Comparison of ENCODE assay signal across 17 cellular contexts in the genomic region with DNA sequence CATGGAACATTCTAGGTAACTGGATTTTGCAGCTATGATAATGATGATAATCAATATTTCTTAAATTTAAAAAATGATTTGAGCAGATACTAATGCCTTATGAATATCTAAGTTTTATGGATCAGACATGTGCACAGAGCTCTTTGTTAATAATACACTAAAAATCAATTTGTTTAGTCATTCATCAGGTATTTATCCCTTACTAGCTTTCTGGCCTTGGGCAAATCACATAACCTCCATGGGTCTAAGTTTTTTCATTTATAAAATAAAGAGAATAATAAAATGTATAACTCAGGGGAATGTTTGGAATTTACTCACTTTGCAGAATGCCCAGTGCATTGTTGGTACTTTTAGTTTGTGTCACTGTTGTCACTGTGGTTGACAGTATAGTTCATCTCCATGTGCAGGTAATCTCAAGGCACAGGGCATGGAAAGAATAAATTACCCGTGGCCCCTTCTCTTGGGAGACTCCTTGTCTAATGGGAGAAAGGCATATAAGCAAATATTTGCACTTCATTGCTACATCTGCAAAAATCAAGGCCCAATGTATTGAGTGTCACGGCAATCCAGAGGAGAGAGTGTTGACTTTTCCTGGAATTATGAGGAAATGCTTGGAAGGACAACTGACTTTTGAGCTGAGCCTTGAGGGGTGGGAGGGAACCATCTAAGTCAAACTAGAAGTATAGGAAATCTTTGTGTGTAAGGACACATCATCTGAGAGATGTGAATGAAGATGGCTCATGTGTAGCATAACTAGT.
DNase-seq lines count a peak whose midpoint lies in the region; ATAC-seq and TF ChIP-seq lines count a peak whose summit lies in the region.
"Had no signal": no experiment of that assay in that cellular context is flagged by ENCODE, and none has a peak within 500 bp of the region (broad histone marks: within the 10 kb centered on the region; RNA-seq: fewer than 3 reads in every experiment).

No MANE protein-coding gene starts in this region.

- peaks cover 5% of the 10 kb centered on the region for H3K36me3 Mint-ChIP-seq in Calu3 (ENCODE audit: insufficient read depth, unreplicated experiment)
- H3K36me3 Mint-ChIP-seq in activated CD4-positive, alpha-beta T cell treated with anti-CD3 and anti-CD28 coated beads, Interleukin-2, amount 10 ng/mL, durations not matched to agents 7 days and 5 days (ENCODE audit: low read depth), result no peaks in the 10 kb centered on the region

- H3K36me3 ChIP-seq in right lobe of liver, result no peaks in the 10 kb centered on the region

- no peak for TF ChIP-seq POLR2A in right lobe of liver (IDR thresholded peaks at IDR 0.05)

- CTCF ChIA-PET in Calu3 (lab: Charles Lee), result interaction anchor here (0.6 to 1.9 kb wide), 7 partner anchors 8 to 214 kb away, joined by 3 to 12 read pairs (median 3); no protein-coding TSS in a partner anchor
- CTCF ChIA-PET in activated CD4-positive, alpha-beta T cell treated with anti-CD3 and anti-CD28 coated beads, Interleukin-2, amount 10 ng/mL, durations not matched to agents 7 days and 5 days (lab: Charles Lee), result no interaction called here

- ATAC-seq in right lobe of liver (peak; percentile 35 to 84 (median 59)), HG03097 (IDR thresholded peaks at IDR 0.05; ENCODE audit: low FRiP score, unreplicated experiment) (no peak), GM19452 (IDR thresholded peaks at IDR 0.05; ENCODE audit: unreplicated experiment) (no peak)

- 42% methylated on average over 2 of the region's 2 CpGs for WGBS in right lobe of liver (ENCODE audit: insufficient coverage, low coverage, low lambda C conversion rate, missing lambda C conversion rate)

- no peaks in the 10 kb centered on the region for H3K9me3 ChIP-seq in right lobe of liver

- DNase-seq in Calu3, result no peak
- DNase-seq in DMS53 treated with DMSO at 0.1 percent for 48 hours (lab: John Stamatoyannopoulos, UW; ENCODE audit: unreplicated experiment), result peak; percentile 80
- DNase-seq in epithelial cell of esophagus (ENCODE audit: low read depth), result peak; percentile 11
- DNase-seq in right lobe of liver, result no peak
- DNase-seq in activated CD4-positive, alpha-beta T cell treated with anti-CD3 and anti-CD28 coated beads, Interleukin-2, amount 10 ng/mL, durations not matched to agents 7 days and 5 days, result no peak
- DNase-seq: ACHN, AML-193, GDM1, GOT3, KBM-7, NCI-H2029 treated with DMSO at 0.1 percent for 48 hours, NCI-H524 treated with DMSO at 0.1 percent for 48 hours, Right ventricle myocardium superior had no signal

- intact Hi-C loops in Calu3 (cut with micrococcal nuclease; ENCODE audit: unreplicated experiment) (no loop called here), right lobe of liver (cut with DNase I) (no loop called here)

- peak overlapping the region; percentile 66 for H3K27ac Mint-ChIP-seq in Calu3 (ENCODE audit: unreplicated experiment)
- no peak overlapping the region for H3K27ac Mint-ChIP-seq in activated CD4-positive, alpha-beta T cell treated with anti-CD3 and anti-CD28 coated beads, Interleukin-2, amount 10 ng/mL, durations not matched to agents 7 days and 5 days

- H3K4me1 Mint-ChIP-seq in Calu3 (ENCODE audit: low read depth, unreplicated experiment), result peaks cover 32% of the 10 kb centered on the region
- no peaks in the 10 kb centered on the region for H3K4me1 Mint-ChIP-seq in activated CD4-positive, alpha-beta T cell treated with anti-CD3 and anti-CD28 coated beads, Interleukin-2, amount 10 ng/mL, durations not matched to agents 7 days and 5 days

- TF ChIP-seq CTCF in Calu3 (IDR thresholded peaks at IDR 0.05; ENCODE audit: unreplicated experiment), result no peak
- no peak for TF ChIP-seq CTCF in epithelial cell of esophagus (IDR thresholded peaks at IDR 0.05; ENCODE audit: insufficient read depth, low read depth, low read length, missing control alignments)
- TF ChIP-seq CTCF in right lobe of liver (IDR thresholded peaks at IDR 0.05), result no peak

- no peak overlapping the region for H3K27ac ChIP-seq in right lobe of liver
- H3K27ac ChIP-seq: C4-2B, SK-N-MC had no signal

- no peaks in the 10 kb centered on the region for H3K27me3 Mint-ChIP-seq in Calu3 (ENCODE audit: unreplicated experiment)
- H3K27me3 Mint-ChIP-seq in activated CD4-positive, alpha-beta T cell treated with anti-CD3 and anti-CD28 coated beads, Interleukin-2, amount 10 ng/mL, durations not matched to agents 7 days and 5 days, result no peaks in the 10 kb centered on the region

- POLR2A ChIA-PET in activated CD4-positive, alpha-beta T cell treated with anti-CD3 and anti-CD28 coated beads, Interleukin-2, amount 10 ng/mL, durations not matched to agents 7 days and 5 days (lab: Charles Lee), result no interaction called here

- peak overlapping the region; percentile 20 for H3K4me3 Mint-ChIP-seq in Calu3 (ENCODE audit: low read depth, unreplicated experiment)
- no peak overlapping the region for H3K4me3 Mint-ChIP-seq in activated CD4-positive, alpha-beta T cell treated with anti-CD3 and anti-CD28 coated beads, Interleukin-2, amount 10 ng/mL, durations not matched to agents 7 days and 5 days

- H3K4me1 ChIP-seq in right lobe of liver, result peaks cover 0 to 11% (median 0%) of the 10 kb centered on the region in 4 donors

- no TSS peak for BruUV-seq in Calu3 (replicated peaks; lab: Mats Ljungman, UMichigan)

- H3K27me3 ChIP-seq in right lobe of liver, result no peaks in the 10 kb centered on the region

- no peak overlapping the region for H3K4me3 ChIP-seq in epithelial cell of esophagus (ENCODE audit: low read length)
- no peak overlapping the region for H3K4me3 ChIP-seq in right lobe of liver
- H3K4me3 ChIP-seq: SK-N-MC had no signal

- H3K9me3 Mint-ChIP-seq in Calu3 (ENCODE audit: low read depth, unreplicated experiment), result peaks cover 9% of the 10 kb centered on the region
- H3K9me3 Mint-ChIP-seq in activated CD4-positive, alpha-beta T cell treated with anti-CD3 and anti-CD28 coated beads, Interleukin-2, amount 10 ng/mL, durations not matched to agents 7 days and 5 days, result peaks cover 2% of the 10 kb centered on the region

Comparison
In these comparisons a context has a peak if more than half of its experiments do, and no peak if none do; other contexts are left out.
1. DNase-seq: peak in DMS53 treated with DMSO at 0.1 percent for 48 hours (single experiment) and epithelial cell of esophagus (single experiment); none in Calu3 (single experiment), right lobe of liver (0 of 3) and activated CD4-positive, alpha-beta T cell treated with anti-CD3 and anti-CD28 coated beads, Interleukin-2, amount 10 ng/mL, durations not matched to agents 7 days and 5 days (single experiment).
2. ATAC-seq: peak in right lobe of liver (4 of 4); none in HG03097 (single experiment) and GM19452 (single experiment).